Comparison of ENCODE assay signal across 24 cellular contexts in genomic region chr2:101193038-101193437, GRCh38.
"Had no signal": no experiment of that assay in that cellular context is flagged by ENCODE, and none has a peak within 500 bp of the region (broad histone marks: within the 10 kb centered on the region; RNA-seq: fewer than 3 reads in every experiment).

No MANE protein-coding gene starts in this region.

- H3K36me3 ChIP-seq: brain microvascular endothelial cell, cardiac muscle cell had no signal

- DNase-seq: activated CD4-positive, alpha-beta memory T cell treated with anti-CD3 and anti-CD28 coated beads for 36 hours; activated CD4-positive, alpha-beta T cell treated with anti-CD3 and anti-CD28 coated beads, Interleukin-2, amount 10 ng/mL, durations not matched to agents 7 days and 5 days; activated CD4-positive, CD25-positive, alpha-beta regulatory T cell; activated CD8-positive, alpha-beta memory T cell treated with anti-CD3 and anti-CD28 coated beads for 24 hours; activated gamma-delta T cell; activated naive CD4-positive, alpha-beta T cell treated with anti-CD3 and anti-CD28 coated beads for 36 hours; activated T-cell treated with anti-CD3 and anti-CD28 coated beads for 4 hours; activated T-cell treated with anti-CD3 and anti-CD28 coated beads, Interleukin-2, amount 50 U/mL, for 48 hours; amygdala; brain microvascular endothelial cell; NCI-H1092; NCI-H1417; NCI-H1930; NCI-H345; NCI-H510A; NCI-H526 treated with DMSO at 0.1 percent for 48 hours; NCI-H82; SIG-M5; T-helper 2 cell had no signal

- H3K27me3 ChIP-seq: brain microvascular endothelial cell, cardiac muscle cell had no signal

- FAIRE-seq: astrocyte had no signal

- H3K27ac ChIP-seq: brain microvascular endothelial cell, cardiac muscle cell, KMS-11, VCaP had no signal

- H3K9ac ChIP-seq: KMS-11 had no signal

- H3K4me3 ChIP-seq: cardiac muscle cell had no signal

- ATAC-seq: activated T-helper 17 cell treated with anti-CD3 and anti-CD28 coated beads, Interleukin-2, amount 50 U/mL, for 72 hours had no signal

- H3K4me2 ChIP-seq: KMS-11 had no signal
